Comparison of ENCODE assay signal across 10 cellular contexts in genomic region chr9:35163413-35163812, GRCh38. TPM values are rescaled to one million over a fixed set of nuclear protein-coding genes. Genes with fewer than 3 reads are reported as not detected.
A peak's percentile ranks its signal among the peaks of the same experiment; 100 is the strongest.
DNase-seq lines count a peak whose midpoint lies in the region; ATAC-seq and TF ChIP-seq lines count a peak whose summit lies in the region.
"Had no signal": no experiment of that assay in that cellular context is flagged by ENCODE, and none has a peak within 500 bp of the region (broad histone marks: within the 10 kb centered on the region; RNA-seq: fewer than 3 reads in every experiment).

No MANE protein-coding gene starts in this region.

- POLR2A ChIA-PET in CD8-positive, alpha-beta memory T cell (lab: Charles Lee) = no interaction called here

- TF ChIP-seq CTCF in VCaP (conservative IDR thresholded peaks at IDR 0.05) (no peak), psoas muscle (IDR thresholded peaks at IDR 0.05) (no peak)

- ATAC-seq in psoas muscle = no peak

- WGBS in psoas muscle, 3 donors = 28 to 64% (median 29%) methylated on average over 3 of the region's 3 CpGs

- peak overlapping the region; percentile 80 for H3K4me3 ChIP-seq in HAP-1
- H3K4me3 ChIP-seq in psoas muscle = peak overlapping the region; percentile 80
- H3K4me3 ChIP-seq in CD8-positive, alpha-beta memory T cell (ENCODE audit: low read length) = no peak overlapping the region

- DNase-seq in HAP-1 (ENCODE audit: low spot score in 2 of 2) = no peak
- peak; percentile 13 for DNase-seq in globus pallidus (ENCODE audit: low spot score)
- DNase-seq in psoas muscle = no peak
- DNase-seq in stimulated activated CD8-positive, alpha-beta memory T cell treated with anti-CD3 and anti-CD28 coated beads, Interleukin-4, amount 100 ng/mL, for 48 hours = no peak
- no peak for DNase-seq in stimulated activated CD4-positive, alpha-beta T cell treated with anti-CD3 and anti-CD28 coated beads, Interleukin-15, amount 100 ng/mL, for 24 hours
- no peak for DNase-seq in CD8-positive, alpha-beta memory T cell
- no peak for DNase-seq in 8988T
- DNase-seq: hippocampal formation had no signal

- no peaks in the 10 kb centered on the region for H3K9me3 ChIP-seq in HAP-1
- H3K9me3 ChIP-seq in psoas muscle = no peaks in the 10 kb centered on the region
- H3K9me3 ChIP-seq in CD8-positive, alpha-beta memory T cell (ENCODE audit: low read length) = no peaks in the 10 kb centered on the region
- H3K9me3 ChIP-seq: suprapubic skin had no signal

- H3K9me3 Mint-ChIP-seq in CD8-positive, alpha-beta memory T cell = no peaks in the 10 kb centered on the region

- CTCF ChIA-PET in CD8-positive, alpha-beta memory T cell (lab: Charles Lee) = no interaction called here

- peaks cover 0 to 5% (median 0%) of the 10 kb centered on the region in 3 donors for H3K36me3 Mint-ChIP-seq in CD8-positive, alpha-beta memory T cell

- peaks cover 5 to 10% of the 10 kb centered on the region in 2 donors for H3K27me3 Mint-ChIP-seq in CD8-positive, alpha-beta memory T cell

- intact Hi-C loops in psoas muscle (cut with DNase I) = loop anchor here (2.0 to 5.0 kb wide), 2 partner anchors 46 to 69 kb away; partner anchors contain the start of gene ATOSB (in 1 of the 2)

- H3K4me1 ChIP-seq in HAP-1 (peaks cover 21% of the 10 kb centered on the region), psoas muscle (peaks cover 24% of the 10 kb centered on the region)
- no peaks in the 10 kb centered on the region for H3K4me1 ChIP-seq in CD8-positive, alpha-beta memory T cell (ENCODE audit: insufficient read depth, low read length)

- in situ Hi-C loops in HAP-1 (cut with MboI; ENCODE audit: low sequenced_read_pairs) = no loop called here

- no peak overlapping the region for H3K27ac Mint-ChIP-seq in CD8-positive, alpha-beta memory T cell

- peak overlapping the region; percentile 90 for H3K27ac ChIP-seq in VCaP
- H3K27ac ChIP-seq in psoas muscle = peak overlapping the region; percentile 95
- no peak overlapping the region for H3K27ac ChIP-seq in CD8-positive, alpha-beta memory T cell (ENCODE audit: low read depth, low read length)

- no peaks in the 10 kb centered on the region for H3K36me3 ChIP-seq in HAP-1 (replicated peaks)
- H3K36me3 ChIP-seq in psoas muscle (ENCODE audit: insufficient read depth in 1 of 2, low read depth in 1 of 2) = no peaks in the 10 kb centered on the region
- no peaks in the 10 kb centered on the region for H3K36me3 ChIP-seq in CD8-positive, alpha-beta memory T cell (ENCODE audit: insufficient read depth, low read length)
- H3K36me3 ChIP-seq: suprapubic skin had no signal

- H3K27me3 ChIP-seq in HAP-1 (ENCODE audit: low read depth) (no peaks in the 10 kb centered on the region), psoas muscle (ENCODE audit: insufficient read depth in 3 of 3, low read length in 2 of 3) (no peaks in the 10 kb centered on the region)
- no peaks in the 10 kb centered on the region for H3K27me3 ChIP-seq in CD8-positive, alpha-beta memory T cell (ENCODE audit: insufficient read depth, low read length, poor library complexity, severe bottlenecking)
- H3K27me3 ChIP-seq: suprapubic skin had no signal

- H3K4me1 Mint-ChIP-seq in CD8-positive, alpha-beta memory T cell = peaks cover 11 to 21% (median 12%) of the 10 kb centered on the region in 3 donors

- H3K4me3 Mint-ChIP-seq in CD8-positive, alpha-beta memory T cell = peak overlapping the region in 2 of 7 donors; percentile 4 to 91

RNA-seq across cellular contexts. Expression of gene UNC13B, which starts 1.6 kb away (rescaled TPM):
- 10 to 100 TPM; 10.5 to 12.9 (median 11.5) TPM for total RNA-seq in psoas muscle
- 1 to 10 TPM; 7.0 to 8.1 (median 7.8) TPM for polyA plus RNA-seq in psoas muscle
- 1 to 10 TPM; 3.2 to 3.5 TPM for total RNA-seq in CD8-positive, alpha-beta memory T cell
- polyA plus RNA-seq in CD8-positive, alpha-beta memory T cell = 0.54 TPM

RNA-seq across cellular contexts. Expression of gene ATOSB, which starts 47.8 kb away (rescaled TPM):
- total RNA-seq in psoas muscle = 10 to 100 TPM in 3 of 4 donors, 1 to 10 TPM in 1; 10.0 to 17.1 (median 15.1) TPM
- polyA plus RNA-seq in psoas muscle = 10 to 100 TPM in 2 of 3 donors, 1 to 10 TPM in 1; 9.1 to 27.6 (median 17.0) TPM
- total RNA-seq in CD8-positive, alpha-beta memory T cell = 1 to 10 TPM; 4.4 to 6.3 TPM
- 6.4 TPM for polyA plus RNA-seq in CD8-positive, alpha-beta memory T cell
